10 cellular contexts compared by ENCODE assay signal in genomic region chr19:13633109-13633508, GRCh38.
DNase-seq lines count a peak whose midpoint lies in the region; ATAC-seq, FAIRE-seq and TF ChIP-seq lines count a peak whose summit lies in the region.
"Had no signal": no experiment of that assay in that cellular context is flagged by ENCODE, and none has a peak within 500 bp of the region (broad histone marks: within the 10 kb centered on the region; RNA-seq: fewer than 3 reads in every experiment).

No MANE protein-coding gene starts in this region.

- no peaks in the 10 kb centered on the region for H3K27me3 ChIP-seq in duodenal mucosa (ENCODE audit: control insufficient read depth in 1 of 2, insufficient read depth in 2 of 2, low read length in 2 of 2)
- H3K27me3 ChIP-seq in left ventricle myocardium inferior (ENCODE audit: low read depth), result peaks cover 51% of the 10 kb centered on the region

- H3K27ac Mint-ChIP-seq in activated naive CD4-positive, alpha-beta T cell treated with anti-CD3 and anti-CD28 coated beads, Interleukin-2, amount 50 U/mL, for 72 hours, result no peak overlapping the region

- H3K4me1 ChIP-seq in duodenal mucosa (ENCODE audit: control insufficient read depth in 1 of 2, insufficient read depth in 2 of 2, low read length in 2 of 2) (peaks cover 0 to 5% of the 10 kb centered on the region in 2 donors), left ventricle myocardium inferior (no peaks in the 10 kb centered on the region)

- DNase-seq in HTR-8/SVneo (ENCODE audit: insufficient read length, low spot score) (peak; percentile 47), NCI-H510A treated with DMSO at 0.1 percent for 48 hours (lab: John Stamatoyannopoulos, UW) (peak; percentile 99), retina (peak; percentile 70), left ventricle myocardium inferior (no peak), cardiac septum (ENCODE audit: low spot score) (no peak)
- no peak for DNase-seq in activated naive CD4-positive, alpha-beta T cell treated with anti-CD3 and anti-CD28 coated beads, Interleukin-2, amount 50 U/mL, for 72 hours (ENCODE audit: low spot score in 2 of 2)
- DNase-seq: erythroblast; stimulated activated naive B cell treated with anti-CD40 and anti-IgM and Interleukin-4, amounts not matched to agents 10 μg/mL and 1 μg/mL and 100 μg/mL, for 72 hours had no signal

- no peak for ATAC-seq in activated naive CD4-positive, alpha-beta T cell treated with anti-CD3 and anti-CD28 coated beads, Interleukin-2, amount 50 U/mL, for 72 hours
- no peak for ATAC-seq in esophagus mucosa
- ATAC-seq: stimulated activated naive B cell treated with anti-CD40 and anti-IgM and Interleukin-4, amounts not matched to agents 10 μg/mL and 1 μg/mL and 100 μg/mL, for 72 hours had no signal

- H3K9me3 ChIP-seq in duodenal mucosa (ENCODE audit: control insufficient read depth in 1 of 2, low read length in 2 of 2) (no peaks in the 10 kb centered on the region), left ventricle myocardium inferior (replicated peaks) (peaks cover 7% of the 10 kb centered on the region)

- H3K4me3 ChIP-seq in duodenal mucosa (ENCODE audit: low read depth in 1 of 2, low read length in 2 of 2) (no peak overlapping the region), left ventricle myocardium inferior (no peak overlapping the region)

- H3K27ac ChIP-seq in duodenal mucosa (ENCODE audit: low read depth, low read length), result peak overlapping the region; percentile 35
- H3K27ac ChIP-seq in left ventricle myocardium inferior (replicated peaks), result no peak overlapping the region

- intact Hi-C loops in left ventricle myocardium inferior (cut with micrococcal nuclease), result no loop called here
- intact Hi-C loops in cardiac septum (cut with DNase I), result no loop called here

- H3K9me3 Mint-ChIP-seq in activated naive CD4-positive, alpha-beta T cell treated with anti-CD3 and anti-CD28 coated beads, Interleukin-2, amount 50 U/mL, for 72 hours, result no peaks in the 10 kb centered on the region

- H3K9ac ChIP-seq in duodenal mucosa (ENCODE audit: low read depth in 1 of 2, low read length in 2 of 2), result no peak overlapping the region

- no peaks in the 10 kb centered on the region for H3K36me3 Mint-ChIP-seq in activated naive CD4-positive, alpha-beta T cell treated with anti-CD3 and anti-CD28 coated beads, Interleukin-2, amount 50 U/mL, for 72 hours

- H3K36me3 ChIP-seq in duodenal mucosa (ENCODE audit: control insufficient read depth in 1 of 2, insufficient read depth in 2 of 2, low read length in 2 of 2) (no peaks in the 10 kb centered on the region), left ventricle myocardium inferior (no peaks in the 10 kb centered on the region)

- no peak for TF ChIP-seq CTCF in left ventricle myocardium inferior (IDR thresholded peaks at IDR 0.05; ENCODE audit: borderline replicate concordance)

- peak; percentile 51 for FAIRE-seq in HTR-8/SVneo (lab: Jason Lieb, UNC)

Comparison
In these comparisons a context has a peak if more than half of its experiments do, and no peak if none do; other contexts are left out.
1. DNase-seq: peak in HTR-8/SVneo (single experiment), NCI-H510A treated with DMSO at 0.1 percent for 48 hours (single experiment) and retina (single experiment); none in activated naive CD4-positive, alpha-beta T cell treated with anti-CD3 and anti-CD28 coated beads, Interleukin-2, amount 50 U/mL, for 72 hours (0 of 2), left ventricle myocardium inferior (single experiment) and cardiac septum (single experiment).